ENCODE assay signal across 1 cellular context in the genomic region with DNA sequence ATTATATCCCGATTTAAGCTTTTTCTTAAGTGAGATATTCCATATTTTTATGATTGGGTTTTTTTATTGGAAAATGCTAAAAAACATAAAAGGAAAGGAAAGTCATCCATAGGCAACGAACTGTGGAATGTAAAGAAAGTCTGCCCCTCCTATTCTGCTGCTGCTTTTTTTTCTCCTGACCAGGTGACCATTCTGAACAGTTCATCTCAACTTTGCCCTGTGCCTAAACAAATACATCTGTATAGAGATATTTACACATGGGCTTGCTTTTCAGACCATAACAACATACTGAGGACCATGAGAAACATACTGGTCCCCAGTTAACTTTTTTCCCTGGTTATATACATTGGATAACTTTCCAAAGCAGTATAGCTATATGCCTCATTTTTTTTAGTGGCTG.
A peak's percentile ranks its signal among the peaks of the same experiment; 100 is the strongest.
TF ChIP-seq lines count a peak whose summit lies in the region.

No MANE protein-coding gene starts in this region.

TF ChIP-seq in HepG2, 621 proteins besides CTCF, POLR2A, EP300 and RAD21 (continued from another document and continues in another):
- TF ChIP-seq, protein P1, sequence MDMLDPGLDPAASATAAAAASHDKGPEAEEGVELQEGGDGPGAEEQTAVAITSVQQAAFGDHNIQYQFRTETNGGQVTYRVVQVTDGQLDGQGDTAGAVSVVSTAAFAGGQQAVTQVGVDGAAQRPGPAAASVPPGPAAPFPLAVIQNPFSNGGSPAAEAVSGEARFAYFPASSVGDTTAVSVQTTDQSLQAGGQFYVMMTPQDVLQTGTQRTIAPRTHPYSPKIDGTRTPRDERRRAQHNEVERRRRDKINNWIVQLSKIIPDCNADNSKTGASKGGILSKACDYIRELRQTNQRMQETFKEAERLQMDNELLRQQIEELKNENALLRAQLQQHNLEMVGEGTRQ (IDR thresholded peaks at IDR 0.05; ENCODE audit: low read depth, low read length), result no peak
- TF ChIP-seq, protein P1 (CRISPR knock-in tag; IDR thresholded peaks at IDR 0.05; ENCODE audit: borderline replicate concordance), result peak; percentile 54; the same call in 1 of the 2 replicates
- TF ChIP-seq, protein P2, sequence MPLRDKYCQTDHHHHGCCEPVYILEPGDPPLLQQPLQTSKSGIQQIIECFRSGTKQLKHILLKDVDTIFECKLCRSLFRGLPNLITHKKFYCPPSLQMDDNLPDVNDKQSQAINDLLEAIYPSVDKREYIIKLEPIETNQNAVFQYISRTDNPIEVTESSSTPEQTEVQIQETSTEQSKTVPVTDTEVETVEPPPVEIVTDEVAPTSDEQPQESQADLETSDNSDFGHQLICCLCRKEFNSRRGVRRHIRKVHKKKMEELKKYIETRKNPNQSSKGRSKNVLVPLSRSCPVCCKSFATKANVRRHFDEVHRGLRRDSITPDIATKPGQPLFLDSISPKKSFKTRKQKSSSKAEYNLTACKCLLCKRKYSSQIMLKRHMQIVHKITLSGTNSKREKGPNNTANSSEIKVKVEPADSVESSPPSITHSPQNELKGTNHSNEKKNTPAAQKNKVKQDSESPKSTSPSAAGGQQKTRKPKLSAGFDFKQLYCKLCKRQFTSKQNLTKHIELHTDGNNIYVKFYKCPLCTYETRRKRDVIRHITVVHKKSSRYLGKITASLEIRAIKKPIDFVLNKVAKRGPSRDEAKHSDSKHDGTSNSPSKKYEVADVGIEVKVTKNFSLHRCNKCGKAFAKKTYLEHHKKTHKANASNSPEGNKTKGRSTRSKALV (CRISPR knock-in tag; IDR thresholded peaks at IDR 0.05), result 0 out of 2 replicates have a peak, but pooled peaks have one; percentile 27
- TF ChIP-seq, protein P3, sequence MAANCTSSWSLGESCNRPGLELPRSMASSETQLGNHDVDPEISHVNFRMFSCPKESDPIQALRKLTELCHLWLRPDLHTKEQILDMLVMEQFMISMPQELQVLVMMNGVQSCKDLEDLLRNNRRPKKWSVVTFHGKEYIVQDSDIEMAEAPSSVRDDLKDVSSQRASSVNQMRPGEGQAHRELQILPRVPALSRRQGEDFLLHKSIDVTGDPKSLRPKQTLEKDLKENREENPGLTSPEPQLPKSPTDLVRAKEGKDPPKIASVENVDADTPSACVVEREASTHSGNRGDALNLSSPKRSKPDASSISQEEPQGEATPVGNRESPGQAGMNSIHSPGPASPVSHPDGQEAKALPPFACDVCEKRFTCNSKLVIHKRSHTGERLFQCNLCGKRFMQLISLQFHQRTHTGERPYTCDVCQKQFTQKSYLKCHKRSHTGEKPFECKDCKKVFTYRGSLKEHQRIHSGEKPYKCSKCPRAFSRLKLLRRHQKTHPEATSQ (CRISPR knock-in tag; IDR thresholded peaks at IDR 0.05; ENCODE audit: borderline replicate concordance), result no peak
- peak; percentile 27 for TF ChIP-seq ASH2L (IDR thresholded peaks at IDR 0.05; ENCODE audit: insufficient read length, low read depth, low read length)
- TF ChIP-seq HOXA7 (CRISPR knock-in tag; IDR thresholded peaks at IDR 0.05), result no peak
- TF ChIP-seq, protein P4, sequence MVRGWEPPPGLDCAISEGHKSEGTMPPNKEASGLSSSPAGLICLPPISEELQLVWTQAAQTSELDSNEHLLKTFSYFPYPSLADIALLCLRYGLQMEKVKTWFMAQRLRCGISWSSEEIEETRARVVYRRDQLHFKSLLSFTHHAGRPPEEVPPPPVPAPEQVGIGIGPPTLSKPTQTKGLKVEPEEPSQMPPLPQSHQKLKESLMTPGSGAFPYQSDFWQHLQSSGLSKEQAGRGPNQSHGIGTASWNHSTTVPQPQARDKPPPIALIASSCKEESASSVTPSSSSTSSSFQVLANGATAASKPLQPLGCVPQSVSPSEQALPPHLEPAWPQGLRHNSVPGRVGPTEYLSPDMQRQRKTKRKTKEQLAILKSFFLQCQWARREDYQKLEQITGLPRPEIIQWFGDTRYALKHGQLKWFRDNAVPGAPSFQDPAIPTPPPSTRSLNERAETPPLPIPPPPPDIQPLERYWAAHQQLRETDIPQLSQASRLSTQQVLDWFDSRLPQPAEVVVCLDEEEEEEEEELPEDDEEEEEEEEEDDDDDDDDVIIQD (CRISPR knock-in tag; IDR thresholded peaks at IDR 0.05; ENCODE audit: low read depth), result peak; percentile 72; the same call in 1 of the 2 replicates
- TF ChIP-seq, protein P5, sequence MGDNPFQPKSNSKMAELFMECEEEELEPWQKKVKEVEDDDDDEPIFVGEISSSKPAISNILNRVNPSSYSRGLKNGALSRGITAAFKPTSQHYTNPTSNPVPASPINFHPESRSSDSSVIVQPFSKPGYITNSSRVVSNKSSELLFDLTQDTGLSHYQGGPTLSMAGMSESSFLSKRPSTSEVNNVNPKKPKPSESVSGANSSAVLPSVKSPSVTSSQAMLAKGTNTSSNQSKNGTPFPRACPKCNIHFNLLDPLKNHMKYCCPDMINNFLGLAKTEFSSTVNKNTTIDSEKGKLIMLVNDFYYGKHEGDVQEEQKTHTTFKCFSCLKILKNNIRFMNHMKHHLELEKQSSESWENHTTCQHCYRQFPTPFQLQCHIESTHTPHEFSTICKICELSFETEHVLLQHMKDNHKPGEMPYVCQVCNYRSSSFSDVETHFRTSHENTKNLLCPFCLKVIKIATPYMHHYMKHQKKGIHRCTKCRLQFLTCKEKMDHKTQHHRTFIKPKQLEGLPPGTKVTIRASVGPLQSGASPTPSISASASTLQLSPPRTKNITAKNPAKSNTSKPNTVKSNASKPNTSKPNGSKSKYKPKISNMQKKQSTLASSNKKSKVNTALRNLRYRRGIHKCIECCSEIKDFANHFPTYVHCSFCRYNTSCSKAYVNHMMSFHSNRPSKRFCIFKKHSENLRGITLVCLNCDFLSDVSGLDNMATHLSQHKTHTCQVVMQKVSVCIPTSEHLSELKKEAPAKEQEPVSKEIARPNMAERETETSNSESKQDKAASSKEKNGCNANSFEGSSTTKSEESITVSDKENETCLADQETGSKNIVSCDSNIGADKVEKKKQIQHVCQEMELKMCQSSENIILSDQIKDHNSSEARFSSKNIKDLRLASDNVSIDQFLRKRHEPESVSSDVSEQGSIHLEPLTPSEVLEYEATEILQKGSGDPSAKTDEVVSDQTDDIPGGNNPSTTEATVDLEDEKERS (CRISPR knock-in tag; IDR thresholded peaks at IDR 0.05), result no peak
- TF ChIP-seq, protein P6, sequence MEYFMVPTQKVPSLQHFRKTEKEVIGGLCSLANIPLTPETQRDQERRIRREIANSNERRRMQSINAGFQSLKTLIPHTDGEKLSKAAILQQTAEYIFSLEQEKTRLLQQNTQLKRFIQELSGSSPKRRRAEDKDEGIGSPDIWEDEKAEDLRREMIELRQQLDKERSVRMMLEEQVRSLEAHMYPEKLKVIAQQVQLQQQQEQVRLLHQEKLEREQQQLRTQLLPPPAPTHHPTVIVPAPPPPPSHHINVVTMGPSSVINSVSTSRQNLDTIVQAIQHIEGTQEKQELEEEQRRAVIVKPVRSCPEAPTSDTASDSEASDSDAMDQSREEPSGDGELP (IDR thresholded peaks at IDR 0.05; ENCODE audit: borderline replicate concordance, low read depth), result peak; percentile 88
- TF ChIP-seq DNMT3B (CRISPR knock-in tag; conservative IDR thresholded peaks at IDR 0.05), result no peak
- peak; percentile 51; the same call in 1 of the 2 replicates for TF ChIP-seq RXRB (CRISPR knock-in tag; IDR thresholded peaks at IDR 0.05; ENCODE audit: borderline replicate concordance)
- peak; percentile 45 for TF ChIP-seq PHF5A (CRISPR knock-in tag; IDR thresholded peaks at IDR 0.05; ENCODE audit: low read depth, unreplicated experiment)
- no peak for TF ChIP-seq ZNF878 (CRISPR knock-in tag; IDR thresholded peaks at IDR 0.05)
- TF ChIP-seq, protein P7, sequence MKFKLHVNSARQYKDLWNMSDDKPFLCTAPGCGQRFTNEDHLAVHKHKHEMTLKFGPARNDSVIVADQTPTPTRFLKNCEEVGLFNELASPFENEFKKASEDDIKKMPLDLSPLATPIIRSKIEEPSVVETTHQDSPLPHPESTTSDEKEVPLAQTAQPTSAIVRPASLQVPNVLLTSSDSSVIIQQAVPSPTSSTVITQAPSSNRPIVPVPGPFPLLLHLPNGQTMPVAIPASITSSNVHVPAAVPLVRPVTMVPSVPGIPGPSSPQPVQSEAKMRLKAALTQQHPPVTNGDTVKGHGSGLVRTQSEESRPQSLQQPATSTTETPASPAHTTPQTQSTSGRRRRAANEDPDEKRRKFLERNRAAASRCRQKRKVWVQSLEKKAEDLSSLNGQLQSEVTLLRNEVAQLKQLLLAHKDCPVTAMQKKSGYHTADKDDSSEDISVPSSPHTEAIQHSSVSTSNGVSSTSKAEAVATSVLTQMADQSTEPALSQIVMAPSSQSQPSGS (CRISPR knock-in tag; IDR thresholded peaks at IDR 0.05), result no peak
- no peak for TF ChIP-seq ZNF180 (CRISPR knock-in tag; IDR thresholded peaks at IDR 0.05; ENCODE audit: borderline replicate concordance, low read depth)
- TF ChIP-seq MTA1 (CRISPR knock-in tag; IDR thresholded peaks at IDR 0.05; ENCODE audit: borderline replicate concordance), result no peak
- no peak for TF ChIP-seq EED (CRISPR knock-in tag; IDR thresholded peaks at IDR 0.05)
- no peak for TF ChIP-seq GABPA (IDR thresholded peaks at IDR 0.05; ENCODE audit: low read depth, low read length)
- TF ChIP-seq GABPA (CRISPR knock-in tag; IDR thresholded peaks at IDR 0.05; ENCODE audit: low read depth), result 0 out of 2 replicates have a peak, but pooled peaks have one; percentile 27
- TF ChIP-seq TCF7L2 (IDR thresholded peaks at IDR 0.05; ENCODE audit: low read depth, low read length), result no peak
- TF ChIP-seq, protein P8, sequence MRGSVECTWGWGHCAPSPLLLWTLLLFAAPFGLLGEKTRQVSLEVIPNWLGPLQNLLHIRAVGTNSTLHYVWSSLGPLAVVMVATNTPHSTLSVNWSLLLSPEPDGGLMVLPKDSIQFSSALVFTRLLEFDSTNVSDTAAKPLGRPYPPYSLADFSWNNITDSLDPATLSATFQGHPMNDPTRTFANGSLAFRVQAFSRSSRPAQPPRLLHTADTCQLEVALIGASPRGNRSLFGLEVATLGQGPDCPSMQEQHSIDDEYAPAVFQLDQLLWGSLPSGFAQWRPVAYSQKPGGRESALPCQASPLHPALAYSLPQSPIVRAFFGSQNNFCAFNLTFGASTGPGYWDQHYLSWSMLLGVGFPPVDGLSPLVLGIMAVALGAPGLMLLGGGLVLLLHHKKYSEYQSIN (CRISPR knock-in tag; IDR thresholded peaks at IDR 0.05; ENCODE audit: borderline replicate concordance), result no peak
- TF ChIP-seq CEBPB (IDR thresholded peaks at IDR 0.05; ENCODE audit: borderline replicate concordance, low read depth, low read length), result no peak
- no peak for TF ChIP-seq AKAP8 (CRISPR knock-in tag; IDR thresholded peaks at IDR 0.05)
- no peak for TF ChIP-seq NFE2 (CRISPR knock-in tag; IDR thresholded peaks at IDR 0.05)
- TF ChIP-seq, protein P9, sequence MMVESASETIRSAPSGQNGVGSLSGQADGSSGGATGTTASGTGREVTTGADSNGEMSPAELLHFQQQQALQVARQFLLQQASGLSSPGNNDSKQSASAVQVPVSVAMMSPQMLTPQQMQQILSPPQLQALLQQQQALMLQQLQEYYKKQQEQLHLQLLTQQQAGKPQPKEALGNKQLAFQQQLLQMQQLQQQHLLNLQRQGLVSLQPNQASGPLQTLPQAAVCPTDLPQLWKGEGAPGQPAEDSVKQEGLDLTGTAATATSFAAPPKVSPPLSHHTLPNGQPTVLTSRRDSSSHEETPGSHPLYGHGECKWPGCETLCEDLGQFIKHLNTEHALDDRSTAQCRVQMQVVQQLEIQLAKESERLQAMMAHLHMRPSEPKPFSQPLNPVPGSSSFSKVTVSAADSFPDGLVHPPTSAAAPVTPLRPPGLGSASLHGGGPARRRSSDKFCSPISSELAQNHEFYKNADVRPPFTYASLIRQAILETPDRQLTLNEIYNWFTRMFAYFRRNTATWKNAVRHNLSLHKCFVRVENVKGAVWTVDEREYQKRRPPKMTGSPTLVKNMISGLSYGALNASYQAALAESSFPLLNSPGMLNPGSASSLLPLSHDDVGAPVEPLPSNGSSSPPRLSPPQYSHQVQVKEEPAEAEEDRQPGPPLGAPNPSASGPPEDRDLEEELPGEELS (CRISPR knock-in tag; IDR thresholded peaks at IDR 0.05), result peak; percentile 67; the same call in 1 of the 2 replicates
- no peak for TF ChIP-seq SOX6 (IDR thresholded peaks at IDR 0.05)
- 0 out of 2 replicates have a peak, but pooled peaks have one; percentile 25 for TF ChIP-seq SOX6 (CRISPR knock-in tag; IDR thresholded peaks at IDR 0.05)
- no peak for TF ChIP-seq ZNF547 (CRISPR knock-in tag; IDR thresholded peaks at IDR 0.05)
- no peak for TF ChIP-seq ZNF468 (CRISPR knock-in tag; IDR thresholded peaks at IDR 0.05)
- TF ChIP-seq CC2D1A (CRISPR knock-in tag; IDR thresholded peaks at IDR 0.05), result no peak
- TF ChIP-seq NR2C2 (CRISPR knock-in tag; IDR thresholded peaks at IDR 0.05; ENCODE audit: borderline replicate concordance), result 0 out of 2 replicates have a peak, but pooled peaks have one; percentile 46
- TF ChIP-seq JUNB (CRISPR knock-in tag; IDR thresholded peaks at IDR 0.05; ENCODE audit: borderline replicate concordance), result no peak
- TF ChIP-seq ZNF607 (CRISPR knock-in tag; IDR thresholded peaks at IDR 0.05; ENCODE audit: borderline replicate concordance), result no peak
- peak; percentile 77 for TF ChIP-seq TEAD3 (CRISPR knock-in tag; optimal IDR thresholded peaks at IDR 0.05; ENCODE audit: borderline replicate concordance)
- TF ChIP-seq GATAD2A (CRISPR knock-in tag; IDR thresholded peaks at IDR 0.05), result 0 out of 2 replicates have a peak, but pooled peaks have one; percentile 24
- TF ChIP-seq ZFP36L1 (CRISPR knock-in tag; IDR thresholded peaks at IDR 0.05), result no peak
- no peak for TF ChIP-seq ZNF550 (CRISPR knock-in tag; IDR thresholded peaks at IDR 0.05; ENCODE audit: borderline replicate concordance)
- TF ChIP-seq, protein P10, sequence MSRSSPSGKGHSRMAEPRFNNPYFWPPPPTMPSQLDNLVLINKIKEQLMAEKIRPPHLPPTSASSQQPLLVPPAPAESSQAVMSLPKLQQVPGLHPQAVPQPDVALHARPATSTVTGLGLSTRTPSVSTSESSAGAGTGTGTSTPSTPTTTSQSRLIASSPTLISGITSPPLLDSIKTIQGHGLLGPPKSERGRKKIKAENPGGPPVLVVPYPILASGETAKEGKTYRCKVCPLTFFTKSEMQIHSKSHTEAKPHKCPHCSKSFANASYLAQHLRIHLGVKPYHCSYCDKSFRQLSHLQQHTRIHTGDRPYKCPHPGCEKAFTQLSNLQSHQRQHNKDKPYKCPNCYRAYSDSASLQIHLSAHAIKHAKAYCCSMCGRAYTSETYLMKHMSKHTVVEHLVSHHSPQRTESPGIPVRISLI (CRISPR knock-in tag; IDR thresholded peaks at IDR 0.05; ENCODE audit: borderline replicate concordance), result peak; percentile 91
- 0 out of 2 replicates have a peak, but pooled peaks have one; percentile 36 for TF ChIP-seq MIXL1 (CRISPR knock-in tag; IDR thresholded peaks at IDR 0.05)
- no peak for TF ChIP-seq ZNF432 (CRISPR knock-in tag; IDR thresholded peaks at IDR 0.05; ENCODE audit: borderline replicate concordance)
- peak; percentile 97; the same call in 1 of the 2 replicates for TF ChIP-seq ZBTB20 (CRISPR knock-in tag; IDR thresholded peaks at IDR 0.05; ENCODE audit: borderline replicate concordance, low read depth)
- TF ChIP-seq NR2F1 (CRISPR knock-in tag; IDR thresholded peaks at IDR 0.05), result 0 out of 4 replicates have a peak, but pooled peaks of 1 of the 2 experiments have one; percentile 34
